ENCODE assay signal across 39 cellular contexts in genomic region chr16:49930841-49931240, GRCh38.
"Had no signal": no experiment of that assay in that cellular context is flagged by ENCODE, and none has a peak within 500 bp of the region (broad histone marks: within the 10 kb centered on the region; RNA-seq: fewer than 3 reads in every experiment).

No MANE protein-coding gene starts in this region.

- H3K4me3 Mint-ChIP-seq: activated B cell treated with CpG ODN at 0.5 μM for 24 hours; activated CD4-positive, alpha-beta memory T cell treated with anti-CD3 and anti-CD28 coated beads, Interleukin-2, amount 10 ng/mL, durations not matched to agents 7 days and 5 days; activated CD8-positive, alpha-beta memory T cell treated with anti-CD3 and anti-CD28 coated beads, Interleukin-2, amount 10 ng/mL, durations not matched to agents 7 days and 5 days; activated naive CD4-positive, alpha-beta T cell treated with anti-CD3 and anti-CD28 coated beads, Interleukin-2, amount 50 U/mL, for 24 hours; brain; T-cell had no signal

- H3K4me3 ChIP-seq: adrenal gland, MG63, Peyer's patch had no signal

- H3K9me3 Mint-ChIP-seq: activated B cell treated with CpG ODN at 0.5 μM for 24 hours; activated CD4-positive, alpha-beta memory T cell treated with anti-CD3 and anti-CD28 coated beads, Interleukin-2, amount 10 ng/mL, durations not matched to agents 7 days and 5 days; activated naive CD4-positive, alpha-beta T cell treated with anti-CD3 and anti-CD28 coated beads, Interleukin-2, amount 50 U/mL, for 24 hours; T-cell had no signal

- H3K9me3 ChIP-seq: adrenal gland, MG63, Peyer's patch had no signal

- H3K36me3 ChIP-seq: adrenal gland, MG63, Peyer's patch had no signal

- H3K4me1 Mint-ChIP-seq: activated B cell treated with CpG ODN at 0.5 μM for 24 hours; activated CD4-positive, alpha-beta memory T cell treated with anti-CD3 and anti-CD28 coated beads, Interleukin-2, amount 10 ng/mL, durations not matched to agents 7 days and 5 days; activated CD8-positive, alpha-beta memory T cell treated with anti-CD3 and anti-CD28 coated beads, Interleukin-2, amount 10 ng/mL, durations not matched to agents 7 days and 5 days; activated naive CD4-positive, alpha-beta T cell treated with anti-CD3 and anti-CD28 coated beads, Interleukin-2, amount 50 U/mL, for 24 hours; T-cell had no signal

- H3K27ac ChIP-seq: adrenal gland, Peyer's patch, VCaP had no signal

- ATAC-seq: activated CD8-positive, alpha-beta memory T cell treated with anti-CD3 and anti-CD28 coated beads, Interleukin-2, amount 10 ng/mL, durations not matched to agents 7 days and 5 days; PC-3; Right ventricle myocardium inferior; SK-N-SH treated with all-trans-retinoic acid at 6 μM for 48 hours; T-cell had no signal

- H3K36me3 Mint-ChIP-seq: activated CD8-positive, alpha-beta memory T cell treated with anti-CD3 and anti-CD28 coated beads, Interleukin-2, amount 10 ng/mL, durations not matched to agents 7 days and 5 days; activated naive CD4-positive, alpha-beta T cell treated with anti-CD3 and anti-CD28 coated beads, Interleukin-2, amount 50 U/mL, for 24 hours; brain; T-cell had no signal

- DNase-seq: activated B cell treated with CpG ODN at 0.5 μM for 24 hours; activated CD4-positive, alpha-beta memory T cell treated with anti-CD3 and anti-CD28 coated beads, Interleukin-2, amount 10 ng/mL, durations not matched to agents 7 days and 5 days; activated CD4-positive, alpha-beta T cell treated with anti-CD3 and anti-CD28 coated beads for 48 hours; activated CD4-positive, CD25-positive, alpha-beta regulatory T cell treated with anti-CD3 and anti-CD28 coated beads, Interleukin-2, amount 50 U/mL, for 72 hours; activated CD8-positive, alpha-beta memory T cell treated with anti-CD3 and anti-CD28 coated beads for 24 hours; activated CD8-positive, alpha-beta memory T cell treated with anti-CD3 and anti-CD28 coated beads, Interleukin-2, amount 10 ng/mL, durations not matched to agents 7 days and 5 days; activated CD8-positive, alpha-beta memory T cell treated with anti-CD3 and anti-CD28 coated beads, Interleukin-2, amount 50 U/mL, for 48 hours; activated gamma-delta T cell; activated naive CD4-positive, alpha-beta T cell treated with Interleukin-2 at 50 U/mL for 16 hours; activated T-cell treated with anti-CD3 and anti-CD28 coated beads, Interleukin-2, amount 50 U/mL, for 48 hours; adrenal gland; anterior cingulate cortex; central memory CD4-positive, alpha-beta T cell; Kasumi-1; KG1; MG63; NCI-H1048; NCI-H1105 treated with DMSO at 0.1 percent for 48 hours; NCI-H1436; NCI-H1694; NCI-H1930; NCI-H2081 treated with DMSO at 0.1 percent for 48 hours; NCI-H226; NCI-H446 treated with DMSO at 0.1 percent for 48 hours; NCI-H524; NCI-H748 treated with DMSO at 0.1 percent for 48 hours; NK-92 treated with Interleukin-12 subunit alpha and Interleukin-12 subunit beta, amount 100 ng/mL, for 24 hours; PC-3; Peyer's patch; RPMI8226; SIG-M5; T-cell; T-helper 2 cell; T-helper 9 cell had no signal

- H3K27ac Mint-ChIP-seq: activated B cell treated with CpG ODN at 0.5 μM for 24 hours; activated CD4-positive, alpha-beta memory T cell treated with anti-CD3 and anti-CD28 coated beads, Interleukin-2, amount 10 ng/mL, durations not matched to agents 7 days and 5 days; activated CD8-positive, alpha-beta memory T cell treated with anti-CD3 and anti-CD28 coated beads, Interleukin-2, amount 10 ng/mL, durations not matched to agents 7 days and 5 days; activated naive CD4-positive, alpha-beta T cell treated with anti-CD3 and anti-CD28 coated beads, Interleukin-2, amount 50 U/mL, for 24 hours; T-cell had no signal

- H3K27me3 ChIP-seq: adrenal gland, MG63, Peyer's patch had no signal

- H3K4me1 ChIP-seq: adrenal gland, Peyer's patch had no signal
